In the genomic region with DNA sequence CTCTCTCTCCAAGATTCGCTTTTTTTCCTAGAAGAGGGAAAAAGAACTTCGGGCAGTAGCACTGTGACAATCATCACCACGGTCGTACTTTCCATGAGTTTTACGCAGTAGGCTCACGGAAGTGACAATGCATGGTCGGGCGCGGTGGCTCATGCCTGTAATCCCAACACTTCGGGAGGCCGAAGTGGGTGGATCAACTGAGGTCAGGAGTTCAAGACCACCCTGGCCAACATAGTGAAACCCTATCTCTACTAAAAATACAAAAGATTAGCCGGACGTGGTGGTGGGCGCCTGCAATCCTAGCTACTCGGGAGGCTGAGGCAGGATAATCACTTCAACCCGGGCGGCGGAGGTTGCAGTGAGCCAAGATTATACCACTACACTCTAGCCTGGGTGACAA, we compare ENCODE assay signal across 25 cellular contexts. TPM values are rescaled to one million over a fixed set of nuclear protein-coding genes. Genes with fewer than 3 reads are reported as not detected.
"Had no signal": no experiment of that assay in that cellular context is flagged by ENCODE, and none has a peak within 500 bp of the region (broad histone marks: within the 10 kb centered on the region; RNA-seq: fewer than 3 reads in every experiment).

No MANE protein-coding gene starts in this region.

- H3K27ac Mint-ChIP-seq: stimulated activated naive CD8-positive, alpha-beta T cell treated with anti-CD3 and anti-CD28 coated beads, Interleukin-15, Interleukin-2, amounts not matched to agents 100 ng/mL and 50 ng/mL, for 24 hours; T-cell had no signal

- H3K27me3 Mint-ChIP-seq: stimulated activated naive CD8-positive, alpha-beta T cell treated with anti-CD3 and anti-CD28 coated beads, Interleukin-15, Interleukin-2, amounts not matched to agents 100 ng/mL and 50 ng/mL, for 24 hours; T-cell had no signal

- H3K36me3 ChIP-seq: adrenal gland, breast epithelium, esophagus squamous epithelium, heart right ventricle, left ventricle myocardium inferior, prostate gland, right atrium auricular region, suprapubic skin, vagina had no signal

- ATAC-seq: activated CD4-positive, CD25-positive, alpha-beta regulatory T cell treated with anti-CD3 and anti-CD28 coated beads, Interleukin-2, amount 50 U/mL, for 24 hours; activated naive CD4-positive, alpha-beta T cell treated with anti-CD3 and anti-CD28 coated beads, Interleukin-2, amount 50 U/mL, for 72 hours; heart right ventricle; SK-N-SH treated with all-trans-retinoic acid at 6 μM for 48 hours; T-cell had no signal

- H3K27me3 ChIP-seq: breast epithelium, right atrium auricular region, vagina had no signal

- H3K9me3 Mint-ChIP-seq: activated naive CD4-positive, alpha-beta T cell treated with anti-CD3 and anti-CD28 coated beads, Interleukin-2, amount 50 U/mL, for 72 hours; immature natural killer cell; stimulated activated naive CD8-positive, alpha-beta T cell treated with anti-CD3 and anti-CD28 coated beads, Interleukin-15, Interleukin-2, amounts not matched to agents 100 ng/mL and 50 ng/mL, for 24 hours; T-cell had no signal

- H3K4me3 ChIP-seq: adrenal gland, breast epithelium, esophagus squamous epithelium, heart right ventricle, left ventricle myocardium inferior, prostate gland, right atrium auricular region, suprapubic skin, vagina had no signal

- H3K9me3 ChIP-seq: adrenal gland, breast epithelium, esophagus squamous epithelium, heart right ventricle, left ventricle myocardium inferior, prostate gland, right atrium auricular region, suprapubic skin, vagina had no signal

- H3K4me1 ChIP-seq: adrenal gland, breast epithelium, left ventricle myocardium inferior, prostate gland, right atrium auricular region, vagina had no signal

- DNase-seq: activated CD4-positive, alpha-beta T cell treated with anti-CD3 and anti-CD28 coated beads, Interleukin-2, amount 50 U/mL, for 4 hours; adrenal gland; effector CD4-positive, alpha-beta T cell; esophagus squamous epithelium; heart right ventricle; immature natural killer cell; kidney glomerular epithelial cell; left ventricle myocardium inferior; stimulated activated CD4-positive, alpha-beta T cell treated with anti-CD3 and anti-CD28 coated beads, Interleukin-12 subunit alpha, Interleukin-12 subunit beta, amount 100 ng/mL, for 4 hours; stimulated activated CD4-positive, alpha-beta T cell treated with anti-CD3 and anti-CD28 coated beads, Interleukin-1b, Interleukin-23, amount 100 ng/mL, for 48 hours; T-cell; trophoblast cell had no signal

- H3K27ac ChIP-seq: adrenal gland, breast epithelium, esophagus squamous epithelium, heart right ventricle, left ventricle myocardium inferior, prostate gland, right atrium auricular region, suprapubic skin, vagina had no signal

- H3K4me3 Mint-ChIP-seq: stimulated activated naive CD8-positive, alpha-beta T cell treated with anti-CD3 and anti-CD28 coated beads, Interleukin-15, Interleukin-2, amounts not matched to agents 100 ng/mL and 50 ng/mL, for 24 hours; T-cell had no signal

RNA-seq across cellular contexts. Expression of a gene that starts 23.4 kb away (rescaled TPM):
- total RNA-seq: endothelial cell of umbilical vein, osteocyte had no signal

RNA-seq across cellular contexts. Expression of a gene that starts 30.7 kb away (rescaled TPM):
- total RNA-seq: astrocyte, breast epithelium, cerebellum, endothelial cell of umbilical vein, esophagus squamous epithelium, left ventricle myocardium inferior, osteocyte, right atrium auricular region, suprapubic skin, vagina had no signal
- polyA plus RNA-seq: adrenal gland, endothelial cell of umbilical vein, heart right ventricle, immature natural killer cell had no signal

RNA-seq across cellular contexts. Expression of a gene that starts 35.9 kb away (rescaled TPM):
- total RNA-seq: adrenal gland, astrocyte, cerebellum, endothelial cell of umbilical vein, esophagus squamous epithelium, heart right ventricle, left ventricle myocardium inferior, osteocyte, prostate gland, right atrium auricular region had no signal
- polyA plus RNA-seq: endothelial cell of umbilical vein, heart right ventricle had no signal
